ENCODE assay signal across 22 cellular contexts in genomic region chr10:124690971-124691370, GRCh38. TPM values are rescaled to one million over a fixed set of nuclear protein-coding genes. Genes with fewer than 3 reads are reported as not detected.
DNase-seq lines count a peak whose midpoint lies in the region; ATAC-seq and TF ChIP-seq lines count a peak whose summit lies in the region.
"Had no signal": no experiment of that assay in that cellular context is flagged by ENCODE, and none has a peak within 500 bp of the region (broad histone marks: within the 10 kb centered on the region; RNA-seq: fewer than 3 reads in every experiment).

No MANE protein-coding gene starts in this region.

- H3K9me3 Mint-ChIP-seq in natural killer cell = no peaks in the 10 kb centered on the region
- no peaks in the 10 kb centered on the region for H3K9me3 Mint-ChIP-seq in naive thymus-derived CD8-positive, alpha-beta T cell

- peak overlapping the region; percentile 84 for H3K27ac ChIP-seq in VCaP
- H3K27ac ChIP-seq: hepatocyte, lower lobe of right lung had no signal

- POLR2A ChIA-PET in naive thymus-derived CD8-positive, alpha-beta T cell (lab: Charles Lee) = interaction anchor here (0.6 kb wide), 1 partner anchor 97 kb away, joined by 5 read pairs; no protein-coding TSS in a partner anchor

- no peak for TF ChIP-seq CTCF in VCaP (conservative IDR thresholded peaks at IDR 0.05)
- no peak for TF ChIP-seq CTCF in natural killer cell (IDR thresholded peaks at IDR 0.05)

- peak; percentile 16 for DNase-seq in DMS153 (lab: John Stamatoyannopoulos, UW)
- DNase-seq in NCI-H1417 (lab: John Stamatoyannopoulos, UW) = peak; percentile 8 to 92 (median 65)
- DNase-seq in natural killer cell = no peak
- no peak for DNase-seq in NCI-H2196 (lab: John Stamatoyannopoulos, UW; ENCODE audit: unreplicated experiment)
- DNase-seq in naive thymus-derived CD8-positive, alpha-beta T cell = no peak
- DNase-seq: activated CD4-positive, alpha-beta T cell treated with anti-CD3 and anti-CD28 coated beads for 4 hours; activated CD8-positive, alpha-beta memory T cell treated with anti-CD3 and anti-CD28 coated beads, Interleukin-2, amount 10 ng/mL, durations not matched to agents 7 days and 5 days; effector CD4-positive, alpha-beta T cell; erythroblast; foreskin fibroblast; HCEC 1CT; islet precursor cell; lower lobe of right lung; NCI-H526 treated with DMSO at 0.1 percent for 48 hours; OCI-M1; stimulated activated naive CD8-positive, alpha-beta T cell treated with anti-CD3 and anti-CD28 coated beads, Interleukin-15, Interleukin-2, amounts not matched to agents 100 U/mL and 50 U/mL, for 24 hours; thyroid gland had no signal

- peak overlapping the region; percentile 49 for H3K4me3 Mint-ChIP-seq in natural killer cell
- H3K4me3 Mint-ChIP-seq in naive thymus-derived CD8-positive, alpha-beta T cell = no peak overlapping the region
- H3K4me3 Mint-ChIP-seq: activated CD8-positive, alpha-beta memory T cell treated with anti-CD3 and anti-CD28 coated beads, Interleukin-2, amount 10 ng/mL, durations not matched to agents 7 days and 5 days; activated naive CD8-positive, alpha-beta T cell had no signal

- H3K27ac Mint-ChIP-seq in natural killer cell = peak overlapping the region; percentile 41 to 93
- H3K27ac Mint-ChIP-seq in naive thymus-derived CD8-positive, alpha-beta T cell = peak overlapping the region in 1 of 10 donors; percentile 25

- ATAC-seq in natural killer cell (no peak), GM19035 (IDR thresholded peaks at IDR 0.05; ENCODE audit: unreplicated experiment) (no peak)
- ATAC-seq in naive thymus-derived CD8-positive, alpha-beta T cell = no peak
- ATAC-seq: activated CD8-positive, alpha-beta memory T cell treated with anti-CD3 and anti-CD28 coated beads, Interleukin-2, amount 10 ng/mL, durations not matched to agents 7 days and 5 days; lower lobe of right lung; Right ventricle myocardium inferior; stimulated activated naive CD8-positive, alpha-beta T cell treated with anti-CD3 and anti-CD28 coated beads, Interleukin-15, Interleukin-2, amounts not matched to agents 100 U/mL and 50 U/mL, for 24 hours had no signal

- peaks cover 7% of the 10 kb centered on the region for H3K36me3 Mint-ChIP-seq in natural killer cell
- peaks cover 0 to 32% (median 28%) of the 10 kb centered on the region in 3 donors for H3K36me3 Mint-ChIP-seq in naive thymus-derived CD8-positive, alpha-beta T cell

- intact Hi-C loops in natural killer cell (cut with micrococcal nuclease) = no loop called here

- no peaks in the 10 kb centered on the region for H3K27me3 Mint-ChIP-seq in natural killer cell (ENCODE audit: low read depth in 2 of 2)
- no peaks in the 10 kb centered on the region for H3K27me3 Mint-ChIP-seq in naive thymus-derived CD8-positive, alpha-beta T cell
- H3K27me3 Mint-ChIP-seq: activated CD8-positive, alpha-beta memory T cell treated with anti-CD3 and anti-CD28 coated beads, Interleukin-2, amount 10 ng/mL, durations not matched to agents 7 days and 5 days; activated naive CD8-positive, alpha-beta T cell had no signal

- peaks cover 76 to 83% of the 10 kb centered on the region in 2 donors for H3K4me1 Mint-ChIP-seq in natural killer cell
- peaks cover 26 to 86% (median 62%) of the 10 kb centered on the region in 4 donors for H3K4me1 Mint-ChIP-seq in naive thymus-derived CD8-positive, alpha-beta T cell

RNA-seq across cellular contexts. Expression of gene FAM53B, which starts 53.2 kb away (rescaled TPM):
- 100 to 1,000 TPM in 2 of 3 donors, 10 to 100 TPM in 1; 77.4 to 172 (median 121) TPM for total RNA-seq in natural killer cell
- total RNA-seq in naive thymus-derived CD8-positive, alpha-beta T cell = 10 to 100 TPM; 22.2 to 23.2 TPM
- polyA plus RNA-seq in naive thymus-derived CD8-positive, alpha-beta T cell = 10 to 100 TPM in 2 of 3 donors, 1 to 10 TPM in 1; 2.4 to 15.1 (median 11.9) TPM

Comparison
In these comparisons a context has a peak if more than half of its experiments do, and no peak if none do; other contexts are left out.
1. DNase-seq: peak in DMS153 (single experiment) and NCI-H1417 (3 of 3); none in natural killer cell (single experiment), NCI-H2196 (single experiment) and naive thymus-derived CD8-positive, alpha-beta T cell (0 of 10).